Comparison of ENCODE assay signal across 24 cellular contexts in the genomic region with DNA sequence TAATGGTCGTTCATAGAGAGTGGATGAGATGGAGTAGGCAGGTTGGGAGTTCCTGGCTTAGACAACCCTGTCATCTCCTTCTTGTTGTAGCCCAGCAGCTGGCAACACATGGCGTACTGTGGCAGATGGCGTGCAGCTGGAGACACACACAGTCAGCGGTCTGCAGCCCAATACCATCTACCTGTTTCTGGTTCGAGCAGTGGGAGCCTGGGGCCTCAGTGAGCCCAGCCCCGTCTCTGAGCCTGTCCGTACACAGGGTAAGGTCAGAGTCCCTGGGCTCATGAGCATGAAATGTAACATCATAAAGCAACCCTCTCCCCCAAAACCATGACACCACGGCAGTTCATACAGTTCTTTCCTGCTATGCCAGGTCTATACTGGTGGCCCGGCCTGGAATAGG. TPM values are rescaled to one million over a fixed set of nuclear protein-coding genes. Genes with fewer than 3 reads are reported as not detected.
DNase-seq lines count a peak whose midpoint lies in the region; ATAC-seq, FAIRE-seq and TF ChIP-seq lines count a peak whose summit lies in the region.
"Had no signal": no experiment of that assay in that cellular context is flagged by ENCODE, and none has a peak within 500 bp of the region (broad histone marks: within the 10 kb centered on the region; RNA-seq: fewer than 3 reads in every experiment).

No MANE protein-coding gene starts in this region.

- no peak overlapping the region for H3K27ac Mint-ChIP-seq in neural crest cell (ENCODE audit: unreplicated experiment)
- no peak overlapping the region for H3K27ac Mint-ChIP-seq in effector memory CD8-positive, alpha-beta T cell
- H3K27ac Mint-ChIP-seq: CD4-positive, CD25-positive, alpha-beta regulatory T cell had no signal

- H3K27me3 ChIP-seq in small intestine (ENCODE audit: control insufficient read depth in 2 of 2, insufficient read depth in 2 of 2, low read length in 2 of 2): peaks cover 0 to 28% of the 10 kb centered on the region in 2 donors

- no peak for ATAC-seq in effector memory CD8-positive, alpha-beta T cell (replicated peaks)

- H3K4me1 Mint-ChIP-seq in neural crest cell: peaks cover 11% of the 10 kb centered on the region
- peaks cover 16 to 25% of the 10 kb centered on the region in 2 donors for H3K4me1 Mint-ChIP-seq in effector memory CD8-positive, alpha-beta T cell (ENCODE audit: low read depth in 2 of 2)

- peak overlapping the region; percentile 59 for H3K4me3 Mint-ChIP-seq in neural crest cell
- H3K4me3 Mint-ChIP-seq in effector memory CD8-positive, alpha-beta T cell: no peak overlapping the region

- H3K9me3 Mint-ChIP-seq in neural crest cell: no peaks in the 10 kb centered on the region
- no peaks in the 10 kb centered on the region for H3K9me3 Mint-ChIP-seq in effector memory CD8-positive, alpha-beta T cell

- H3K27me3 Mint-ChIP-seq in neural crest cell (ENCODE audit: low read depth): peaks cover 74% of the 10 kb centered on the region
- peaks cover 38 to 89% of the 10 kb centered on the region in 2 donors for H3K27me3 Mint-ChIP-seq in effector memory CD8-positive, alpha-beta T cell

- TF ChIP-seq CTCF in coronary artery (IDR thresholded peaks at IDR 0.05) (no peak), neural crest cell (conservative IDR thresholded peaks at IDR 0.05) (no peak)

- no peaks in the 10 kb centered on the region for H3K36me3 ChIP-seq in small intestine (ENCODE audit: control insufficient read depth in 2 of 2, insufficient read depth in 2 of 2, low read length in 2 of 2)

- no peak overlapping the region for H3K27ac ChIP-seq in coronary artery
- no peak overlapping the region for H3K27ac ChIP-seq in small intestine (ENCODE audit: low read depth in 1 of 2, low read length in 1 of 2)
- H3K27ac ChIP-seq: RWPE1 had no signal

- H3K4me1 ChIP-seq in small intestine (ENCODE audit: control insufficient read depth in 2 of 2, insufficient read depth in 1 of 2, low read depth in 1 of 2, low read length in 1 of 2): peaks cover 2 to 4% of the 10 kb centered on the region in 2 donors

- H3K36me3 Mint-ChIP-seq in neural crest cell (ENCODE audit: low read depth): no peaks in the 10 kb centered on the region
- peaks cover 9% of the 10 kb centered on the region for H3K36me3 Mint-ChIP-seq in effector memory CD8-positive, alpha-beta T cell (ENCODE audit: insufficient read depth)
- H3K36me3 Mint-ChIP-seq: CD4-positive, CD25-positive, alpha-beta regulatory T cell had no signal

- DNase-seq in activated CD8-positive, alpha-beta memory T cell treated with anti-CD3 and anti-CD28 coated beads, Interleukin-2, amount 50 U/mL, for 48 hours: peak; percentile 34
- DNase-seq in activated CD8-positive, alpha-beta memory T cell treated with anti-CD3 and anti-CD28 coated beads for 24 hours: no peak
- DNase-seq in DMS 273 treated with DMSO at 0.1 percent for 48 hours (lab: John Stamatoyannopoulos, UW) (peak; percentile 11), coronary artery (ENCODE audit: low spot score) (peak; percentile 38), neural crest cell (ENCODE audit: low read depth, low spot score) (no peak), small intestine (no peak), HTR-8/SVneo (ENCODE audit: insufficient read length, low spot score) (no peak)
- DNase-seq in effector memory CD8-positive, alpha-beta T cell: no peak
- DNase-seq: CD4-positive, CD25-positive, alpha-beta regulatory T cell; DMS153; GF-D8; Karpas-422; NCI-H1417; NCI-H2029 treated with DMSO at 0.1 percent for 48 hours; NCI-H446; NCI-H526; SHP77 treated with DMSO at 0.1 percent for 48 hours; SK-N-SH had no signal

- 74 to 81% (median 79%) methylated on average over 9 of the region's 9 CpGs for WGBS in small intestine, 3 donors

- FAIRE-seq in small intestine (lab: Jason Lieb, UNC): no peak
- no peak for FAIRE-seq in HTR-8/SVneo (lab: Jason Lieb, UNC)

- no peaks in the 10 kb centered on the region for H3K9me3 ChIP-seq in small intestine (ENCODE audit: control insufficient read depth, low read depth)
- H3K9me3 ChIP-seq: Caco-2, SK-N-SH had no signal

- no peak overlapping the region for H3K4me3 ChIP-seq in coronary artery
- H3K4me3 ChIP-seq in small intestine (ENCODE audit: low read depth in 1 of 2, low read length in 2 of 2): no peak overlapping the region

RNA-seq across cellular contexts. Expression of gene ROBO3, which starts 8.7 kb away (rescaled TPM):
- 17.8 and 19.7 TPM in 2 replicates for total RNA-seq in neural crest cell
- 10 to 100 TPM in 2 of 3 donors, 1 to 10 TPM in 1; 4.5 to 11.6 (median 11.2) TPM for polyA plus RNA-seq in small intestine

RNA-seq across cellular contexts. Expression of gene ROBO4, which starts 23.7 kb away (rescaled TPM):
- 0.05 and 0.07 TPM in 2 replicates for total RNA-seq in neural crest cell
- 1 to 10 TPM in 2 of 3 donors, under 1 TPM in 1; 0.45 to 8.9 (median 1.4) TPM for polyA plus RNA-seq in small intestine
- total RNA-seq: A673, Caco-2 had no signal

RNA-seq across cellular contexts. Expression of gene HEPN1, which starts 45.1 kb away (rescaled TPM):
- not detected in 2 replicates for total RNA-seq in neural crest cell
- polyA plus RNA-seq in small intestine: under 1 TPM in 1 of 3 donors, not detected in 2; 0.06 TPM
- total RNA-seq: A673; Caco-2; CD4-positive, CD25-positive, alpha-beta regulatory T cell; H4; M059J had no signal
- polyA plus RNA-seq: BJ; CD4-positive, CD25-positive, alpha-beta regulatory T cell; SK-N-SH had no signal

Comparison
In these comparisons a context has a peak if more than half of its experiments do, and no peak if none do; other contexts are left out.
1. DNase-seq: peak in activated CD8-positive, alpha-beta memory T cell treated with anti-CD3 and anti-CD28 coated beads, Interleukin-2, amount 50 U/mL, for 48 hours (single experiment), DMS 273 treated with DMSO at 0.1 percent for 48 hours (single experiment) and coronary artery (single experiment); none in activated CD8-positive, alpha-beta memory T cell treated with anti-CD3 and anti-CD28 coated beads for 24 hours (single experiment), neural crest cell (single experiment), effector memory CD8-positive, alpha-beta T cell (0 of 3), small intestine (single experiment) and HTR-8/SVneo (single experiment).